ENCODE assay signal across 13 cellular contexts in genomic region chr11:4637662-4638047, GRCh38. TPM values are rescaled to one million over a fixed set of nuclear protein-coding genes. Genes with fewer than 3 reads are reported as not detected.
"Had no signal": no experiment of that assay in that cellular context is flagged by ENCODE, and none has a peak within 500 bp of the region (broad histone marks: within the 10 kb centered on the region; RNA-seq: fewer than 3 reads in every experiment).

No MANE protein-coding gene starts in this region.

- H3K4me3 ChIP-seq: SJSA1 had no signal

- H3K27ac ChIP-seq: SJSA1 had no signal

- H3K9me3 ChIP-seq: MG63, SJSA1 had no signal

- H3K36me3 ChIP-seq: MG63, SJSA1 had no signal

- DNase-seq: activated CD4-positive, alpha-beta T cell treated with anti-CD3 and anti-CD28 coated beads, Interleukin-2, amount 10 ng/mL, durations not matched to agents 7 days and 5 days; activated gamma-delta T cell; activated naive CD4-positive, alpha-beta T cell treated with anti-CD3 and anti-CD28 coated beads for 36 hours; activated T-cell treated with anti-CD3 and anti-CD28 coated beads, Interleukin-2, amount 50 U/mL, for 4 hours; NCI-H226 had no signal

- H3K27me3 ChIP-seq: MG63, SJSA1 had no signal

RNA-seq across cellular contexts. Expression of gene OR51D1, which starts 0.4 kb away (rescaled TPM):
- total RNA-seq: activated B cell treated with CpG ODN at 0.5 μM for 24 hours; activated CD4-positive, alpha-beta memory T cell treated with anti-CD3 and anti-CD28 coated beads for 36 hours; activated CD4-positive, alpha-beta T cell treated with anti-CD3 and anti-CD28 coated beads, Interleukin-2, amount 10 ng/mL, durations not matched to agents 7 days and 5 days; activated naive CD4-positive, alpha-beta T cell treated with anti-CD3 and anti-CD28 coated beads for 36 hours; activated T-cell treated with anti-CD3 and anti-CD28 coated beads, Interleukin-2, amount 50 U/mL, for 4 hours; activated T-helper 17 cell treated with anti-CD3 and anti-CD28 coated beads, Interleukin-2, amount 50 U/mL, for 72 hours; astrocyte; NCI-H460; SJSA1; T-helper 17 cell had no signal

RNA-seq across cellular contexts. Expression of gene OR51E1, which starts 6.1 kb away (rescaled TPM):
- total RNA-seq: activated B cell treated with CpG ODN at 0.5 μM for 24 hours; activated CD4-positive, alpha-beta memory T cell treated with anti-CD3 and anti-CD28 coated beads for 36 hours; activated CD4-positive, alpha-beta T cell treated with anti-CD3 and anti-CD28 coated beads, Interleukin-2, amount 10 ng/mL, durations not matched to agents 7 days and 5 days; activated naive CD4-positive, alpha-beta T cell treated with anti-CD3 and anti-CD28 coated beads for 36 hours; activated T-cell treated with anti-CD3 and anti-CD28 coated beads, Interleukin-2, amount 50 U/mL, for 4 hours; activated T-helper 17 cell treated with anti-CD3 and anti-CD28 coated beads, Interleukin-2, amount 50 U/mL, for 72 hours; astrocyte; NCI-H460; T-helper 17 cell had no signal

RNA-seq across cellular contexts. Expression of gene OR52I1, which starts 43.8 kb away (rescaled TPM):
- total RNA-seq: activated B cell treated with CpG ODN at 0.5 μM for 24 hours; activated CD4-positive, alpha-beta memory T cell treated with anti-CD3 and anti-CD28 coated beads for 36 hours; activated CD4-positive, alpha-beta T cell treated with anti-CD3 and anti-CD28 coated beads, Interleukin-2, amount 10 ng/mL, durations not matched to agents 7 days and 5 days; activated naive CD4-positive, alpha-beta T cell treated with anti-CD3 and anti-CD28 coated beads for 36 hours; activated T-cell treated with anti-CD3 and anti-CD28 coated beads, Interleukin-2, amount 50 U/mL, for 4 hours; astrocyte; NCI-H460; SJSA1; T-helper 17 cell had no signal

RNA-seq across cellular contexts. Expression of gene OR52I2, which starts 56.1 kb away (rescaled TPM):
- total RNA-seq: activated B cell treated with CpG ODN at 0.5 μM for 24 hours; activated CD4-positive, alpha-beta memory T cell treated with anti-CD3 and anti-CD28 coated beads for 36 hours; activated CD4-positive, alpha-beta T cell treated with anti-CD3 and anti-CD28 coated beads, Interleukin-2, amount 10 ng/mL, durations not matched to agents 7 days and 5 days; activated naive CD4-positive, alpha-beta T cell treated with anti-CD3 and anti-CD28 coated beads for 36 hours; activated T-cell treated with anti-CD3 and anti-CD28 coated beads, Interleukin-2, amount 50 U/mL, for 4 hours; activated T-helper 17 cell treated with anti-CD3 and anti-CD28 coated beads, Interleukin-2, amount 50 U/mL, for 72 hours; astrocyte; NCI-H460; SJSA1; T-helper 17 cell had no signal
